In genomic region chr6:26156850-26157149, GRCh38 we compare ENCODE assay signal across 7 cellular contexts.
DNase-seq lines count a peak whose midpoint lies in the region; ATAC-seq and TF ChIP-seq lines count a peak whose summit lies in the region.

No MANE protein-coding gene starts in this region.

- peak overlapping the region; percentile 89 for H3K4me3 Mint-ChIP-seq in HFFc6

- peaks cover 65% of the 10 kb centered on the region for H3K4me1 Mint-ChIP-seq in HFFc6 (ENCODE audit: low read depth)

- H3K4me3 ChIP-seq in WI38 (ENCODE audit: low read depth, low read length): peak overlapping the region; percentile 82
- peak overlapping the region; percentile 63 to 82 for H3K4me3 ChIP-seq in gastroesophageal sphincter
- H3K4me3 ChIP-seq in sigmoid colon: peak overlapping the region; percentile 66 to 86 (median 69)

- peaks cover 8% of the 10 kb centered on the region; the same call in 1 of the 2 replicates for H3K36me3 Mint-ChIP-seq in HFFc6 (ENCODE audit: low read depth)

- DNase-seq in HFFc6 (no peak), sigmoid colon (peak; percentile 84), NCI-H2227 (lab: John Stamatoyannopoulos, UW; ENCODE audit: unreplicated experiment) (no peak), NOMO-1 treated with DMSO at 0.1 percent for 48 hours (lab: John Stamatoyannopoulos, UW; ENCODE audit: unreplicated experiment) (no peak), HPDE6-E6E7 (ENCODE audit: extremely low spot score) (no peak)

- peaks cover 0 to 39% (median 8%) of the 10 kb centered on the region in 3 donors for H3K4me1 ChIP-seq in gastroesophageal sphincter
- H3K4me1 ChIP-seq in sigmoid colon: peaks cover 0 to 22% (median 9%) of the 10 kb centered on the region in 4 donors

- H3K9me3 Mint-ChIP-seq in HFFc6: peaks cover 14% of the 10 kb centered on the region

- TF ChIP-seq CTCF in HFFc6 (IDR thresholded peaks at IDR 0.05): no peak
- TF ChIP-seq CTCF in WI38 (IDR thresholded peaks at IDR 0.05; ENCODE audit: low read depth, low read length): no peak
- TF ChIP-seq CTCF in gastroesophageal sphincter (IDR thresholded peaks at IDR 0.05): no peak
- TF ChIP-seq CTCF in sigmoid colon (IDR thresholded peaks at IDR 0.05): no peak

- TF ChIP-seq EP300 in gastroesophageal sphincter (IDR thresholded peaks at IDR 0.05) (no peak), sigmoid colon (IDR thresholded peaks at IDR 0.05) (no peak)

- H3K36me3 ChIP-seq in gastroesophageal sphincter (no peaks in the 10 kb centered on the region), sigmoid colon (no peaks in the 10 kb centered on the region)

- peaks cover 30% of the 10 kb centered on the region for H3K27me3 Mint-ChIP-seq in HFFc6 (ENCODE audit: insufficient read depth)

- TF ChIP-seq POLR2A in gastroesophageal sphincter (IDR thresholded peaks at IDR 0.05) (no peak), sigmoid colon (IDR thresholded peaks at IDR 0.05) (peak in 1 of 2 donors; percentile 2)

- intact Hi-C loops in sigmoid colon (cut with DNase I): loop anchor here (1.0 to 10.0 kb wide), 8 partner anchors 40 to 1318 kb away; partner anchors contain the start of gene ZNF184

- peak overlapping the region; percentile 81 for H3K27ac Mint-ChIP-seq in HFFc6

- H3K27me3 ChIP-seq in gastroesophageal sphincter (no peaks in the 10 kb centered on the region), sigmoid colon (no peaks in the 10 kb centered on the region)

- H3K9me3 ChIP-seq in gastroesophageal sphincter: no peaks in the 10 kb centered on the region
- no peaks in the 10 kb centered on the region for H3K9me3 ChIP-seq in sigmoid colon

- 0 to 1% methylated on average over 2 to 11 of the region's 11 CpGs for WGBS in gastroesophageal sphincter (ENCODE audit: low coverage in 1 of 2), 2 donors
- WGBS in sigmoid colon, 2 donors: 0 to 1% methylated on average over 11 of the region's 11 CpGs

- ATAC-seq in gastroesophageal sphincter: peak; percentile 7

- peak overlapping the region; percentile 93 to 99 (median 98) for H3K27ac ChIP-seq in gastroesophageal sphincter
- H3K27ac ChIP-seq in sigmoid colon: peak overlapping the region; percentile 94 to 100 (median 98)
